Comparison of ENCODE assay signal across 17 cellular contexts in the genomic region with DNA sequence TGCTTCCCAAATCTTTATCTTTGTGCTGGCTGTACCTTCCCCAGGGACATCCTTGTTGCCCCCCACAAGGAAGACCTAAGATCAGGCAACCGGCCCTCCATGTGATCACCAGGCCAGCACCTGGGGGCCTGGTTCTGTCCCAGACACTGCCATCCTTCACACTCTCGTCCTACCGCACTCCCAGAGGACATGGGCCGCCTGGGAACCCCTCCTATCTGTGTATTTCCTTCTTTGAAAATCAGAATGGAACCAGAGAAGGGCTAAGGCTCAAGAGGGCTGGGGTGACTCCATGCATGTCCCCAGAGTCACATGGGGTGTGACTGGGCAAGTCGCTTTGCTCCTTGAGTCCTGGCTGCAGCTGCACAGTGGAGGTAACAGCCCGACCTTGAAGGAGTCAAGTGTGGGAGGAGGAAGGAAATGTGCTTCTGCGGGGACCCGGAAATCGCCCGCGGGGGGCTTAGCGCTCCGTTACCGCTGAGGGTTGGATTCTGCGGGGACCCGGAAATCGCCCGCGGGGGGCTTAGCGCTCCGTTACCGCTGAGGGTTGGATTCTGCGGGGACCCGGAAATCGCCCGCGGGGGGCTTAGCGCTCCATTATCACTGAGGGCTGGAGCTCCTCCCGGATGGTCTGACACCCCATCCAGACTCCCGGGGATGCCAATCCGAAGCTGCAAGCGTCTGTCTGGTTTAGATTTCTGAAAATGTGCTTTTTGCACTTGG.
DNase-seq lines count a peak whose midpoint lies in the region; ATAC-seq and TF ChIP-seq lines count a peak whose summit lies in the region.
"Had no signal": no experiment of that assay in that cellular context is flagged by ENCODE, and none has a peak within 500 bp of the region (broad histone marks: within the 10 kb centered on the region; RNA-seq: fewer than 3 reads in every experiment).

No MANE protein-coding gene starts in this region.

- no peak overlapping the region for H3K27ac Mint-ChIP-seq in endodermal cell
- no peak overlapping the region for H3K27ac Mint-ChIP-seq in activated T-cell treated with anti-CD3 and anti-CD28 coated beads, Interleukin-2, amount 50 U/mL, for 72 hours
- H3K27ac Mint-ChIP-seq: CD4-positive, alpha-beta T cell; GM23338 had no signal

- TF ChIP-seq CTCF in endodermal cell (conservative IDR thresholded peaks at IDR 0.05) = no peak

- H3K9me3 ChIP-seq in BLaER1 treated with 17β-estradiol and CSF1 and Interleukin-3, amounts not matched to agents 10 nM and 100 nM (replicated peaks in 1 of 11) = peaks cover 15 to 29% (median 23%) of the 10 kb centered on the region in 11 experiments
- H3K9me3 ChIP-seq in SK-N-MC (ENCODE audit: low read depth, low read length) (peaks cover 6% of the 10 kb centered on the region; the same call in 1 of the 2 replicates), endodermal cell (ENCODE audit: control insufficient read depth, low read length) (peaks cover 12% of the 10 kb centered on the region)

- DNase-seq in SK-N-MC (ENCODE audit: low read depth, low spot score) (peak; percentile 66), endodermal cell (peak; percentile 41), sciatic nerve (ENCODE audit: low spot score) (peak; percentile 23), pons (ENCODE audit: low spot score) (no peak), SIG-M5 (lab: John Stamatoyannopoulos, UW) (no peak)
- no peak for DNase-seq in activated T-cell treated with anti-CD3 and anti-CD28 coated beads, Interleukin-2, amount 50 U/mL, for 72 hours
- DNase-seq: ACHN; CD4-positive, alpha-beta T cell; GF-D8; NCI-H1092 treated with DMSO at 0.1 percent for 48 hours; NCI-H2081; NCI-H2171 treated with DMSO at 0.1 percent for 48 hours had no signal

- H3K27me3 ChIP-seq in BLaER1 treated with 17β-estradiol and CSF1 and Interleukin-3, amounts not matched to agents 10 nM and 100 nM = peaks cover 0 to 10% (median 0%) of the 10 kb centered on the region in 11 experiments; a peak in 1 of 22 replicates
- no peaks in the 10 kb centered on the region for H3K27me3 ChIP-seq in endodermal cell (ENCODE audit: control insufficient read depth, insufficient read depth, low read length, poor library complexity, severe bottlenecking)

- WGBS in endodermal cell (ENCODE audit: insufficient coverage in 1 of 2, insufficient read length in 1 of 2), 2 experiments = 95 to 99% methylated on average over 22 to 32 of the region's 32 CpGs

- H3K27me3 Mint-ChIP-seq in endodermal cell (ENCODE audit: insufficient read depth) = no peaks in the 10 kb centered on the region
- H3K27me3 Mint-ChIP-seq in activated T-cell treated with anti-CD3 and anti-CD28 coated beads, Interleukin-2, amount 50 U/mL, for 72 hours (ENCODE audit: low read depth) = no peaks in the 10 kb centered on the region

- peak overlapping the region; percentile 67 to 78 (median 74) for H3K9ac ChIP-seq in BLaER1 treated with 17β-estradiol and CSF1 and Interleukin-3, amounts not matched to agents 10 nM and 100 nM
- H3K9ac ChIP-seq in SK-N-MC (ENCODE audit: insufficient read length) (no peak overlapping the region), endodermal cell (ENCODE audit: extremely low read depth, low read length, poor library complexity, severe bottlenecking) (no peak overlapping the region)

- no peak overlapping the region for H3K4me3 Mint-ChIP-seq in endodermal cell
- no peak overlapping the region for H3K4me3 Mint-ChIP-seq in activated T-cell treated with anti-CD3 and anti-CD28 coated beads, Interleukin-2, amount 50 U/mL, for 72 hours
- H3K4me3 Mint-ChIP-seq: CD4-positive, alpha-beta T cell; GM23338 had no signal

- peak overlapping the region; percentile 78 to 95 (median 86) for H3K4me2 ChIP-seq in BLaER1 treated with 17β-estradiol and CSF1 and Interleukin-3, amounts not matched to agents 10 nM and 100 nM
- H3K4me2 ChIP-seq: GM23338 had no signal

- H3K27ac ChIP-seq in BLaER1 treated with 17β-estradiol and CSF1 and Interleukin-3, amounts not matched to agents 10 nM and 100 nM = peak overlapping the region; percentile 56 to 92 (median 87); a peak in 21 of 22 replicates
- H3K27ac ChIP-seq in SK-N-MC = no peak overlapping the region
- H3K27ac ChIP-seq in endodermal cell (ENCODE audit: low read depth, low read length) = no peak overlapping the region

- peaks cover 2% of the 10 kb centered on the region for H3K36me3 Mint-ChIP-seq in endodermal cell (ENCODE audit: low read depth)
- peaks cover 0 to 1% of the 10 kb centered on the region in 2 donors for H3K36me3 Mint-ChIP-seq in activated T-cell treated with anti-CD3 and anti-CD28 coated beads, Interleukin-2, amount 50 U/mL, for 72 hours (ENCODE audit: insufficient read depth in 2 of 2)

- H3K4me1 Mint-ChIP-seq in endodermal cell = peaks cover 5% of the 10 kb centered on the region
- no peaks in the 10 kb centered on the region for H3K4me1 Mint-ChIP-seq in activated T-cell treated with anti-CD3 and anti-CD28 coated beads, Interleukin-2, amount 50 U/mL, for 72 hours (ENCODE audit: low read depth)

- ATAC-seq in sciatic nerve = no peak
- ATAC-seq in activated T-cell treated with anti-CD3 and anti-CD28 coated beads, Interleukin-2, amount 50 U/mL, for 72 hours (replicated peaks in 1 of 2) = no peak
- no peak for ATAC-seq in GM19397 (IDR thresholded peaks at IDR 0.05; ENCODE audit: unreplicated experiment)
- ATAC-seq: GM23338, HCT116, Panc1 had no signal

- no peaks in the 10 kb centered on the region for H4K20me1 ChIP-seq in BLaER1 treated with 17β-estradiol and CSF1 and Interleukin-3, amounts not matched to agents 10 nM and 100 nM

- peaks cover 0 to 4% (median 0%) of the 10 kb centered on the region in 11 experiments; a peak in 2 of 22 replicates for H3K36me3 ChIP-seq in BLaER1 treated with 17β-estradiol and CSF1 and Interleukin-3, amounts not matched to agents 10 nM and 100 nM
- no peaks in the 10 kb centered on the region for H3K36me3 ChIP-seq in SK-N-MC (ENCODE audit: insufficient read depth, low read length)
- H3K36me3 ChIP-seq in endodermal cell (ENCODE audit: control insufficient read depth, insufficient read depth, low read length) = no peaks in the 10 kb centered on the region

- peaks cover 59 to 98% (median 92%) of the 10 kb centered on the region in 10 experiments for H3K4me1 ChIP-seq in BLaER1 treated with 17β-estradiol and CSF1 and Interleukin-3, amounts not matched to agents 10 nM and 100 nM
- no peaks in the 10 kb centered on the region for H3K4me1 ChIP-seq in endodermal cell (ENCODE audit: control insufficient read depth, insufficient read depth, low read length)

- peak overlapping the region; percentile 28 to 63 (median 42); a peak in 17 of 20 replicates for H3K4me3 ChIP-seq in BLaER1 treated with 17β-estradiol and CSF1 and Interleukin-3, amounts not matched to agents 10 nM and 100 nM
- H3K4me3 ChIP-seq in SK-N-MC = no peak overlapping the region
- H3K4me3 ChIP-seq in endodermal cell (ENCODE audit: low read length) = no peak overlapping the region
- H3K4me3 ChIP-seq: GM23338 had no signal

- H3K9me3 Mint-ChIP-seq in endodermal cell = peaks cover 24% of the 10 kb centered on the region
- H3K9me3 Mint-ChIP-seq in activated T-cell treated with anti-CD3 and anti-CD28 coated beads, Interleukin-2, amount 50 U/mL, for 72 hours = peaks cover 0 to 5% of the 10 kb centered on the region in 2 donors

- intact Hi-C loops in sciatic nerve (cut with DNase I) = no loop called here

Comparison
In these comparisons a context has a peak if more than half of its experiments do, and no peak if none do; other contexts are left out.
1. H3K27ac ChIP-seq: peak in BLaER1 treated with 17β-estradiol and CSF1 and Interleukin-3, amounts not matched to agents 10 nM and 100 nM (11 of 11); none in SK-N-MC (single experiment) and endodermal cell (single experiment).
2. H3K4me3 ChIP-seq: peak in BLaER1 treated with 17β-estradiol and CSF1 and Interleukin-3, amounts not matched to agents 10 nM and 100 nM (10 of 10); none in SK-N-MC (single experiment) and endodermal cell (single experiment).
3. H3K9ac ChIP-seq: peak in BLaER1 treated with 17β-estradiol and CSF1 and Interleukin-3, amounts not matched to agents 10 nM and 100 nM (11 of 11); none in SK-N-MC (single experiment) and endodermal cell (single experiment).
4. DNase-seq: peak in SK-N-MC (single experiment), endodermal cell (single experiment) and sciatic nerve (single experiment); none in pons (single experiment), SIG-M5 (single experiment) and activated T-cell treated with anti-CD3 and anti-CD28 coated beads, Interleukin-2, amount 50 U/mL, for 72 hours (0 of 2).